In genomic region chr17:18921912-18922451, GRCh38 we compare ENCODE assay signal across 8 cellular contexts. TPM values are rescaled to one million over a fixed set of nuclear protein-coding genes. Genes with fewer than 3 reads are reported as not detected.
DNase-seq lines count a peak whose midpoint lies in the region; TF ChIP-seq lines count a peak whose summit lies in the region.

No MANE protein-coding gene starts in this region.

- H3K4me1 ChIP-seq in colonic mucosa = peaks cover 5% of the 10 kb centered on the region

- intact Hi-C loops in colonic mucosa (cut with DNase I) = no loop called here
- intact Hi-C loops in head of caudate nucleus (cut with DNase I) = no loop called here

- H3K27ac ChIP-seq in colonic mucosa = peak overlapping the region; percentile 46

- in situ Hi-C loops in Caki2 (cut with HindIII; ENCODE audit: low pct_unique_long_range_greater_than_20kb, low sequenced_read_pairs) = no loop called here
- in situ Hi-C loops in KBM-7 (cut with MboI; ENCODE audit: low pct_unique_long_range_greater_than_20kb, low sequenced_read_pairs) = no loop called here

- no peaks in the 10 kb centered on the region for H3K27me3 ChIP-seq in colonic mucosa

- TF ChIP-seq CTCF in GM20000 (IDR thresholded peaks at IDR 0.05; ENCODE audit: extremely low read depth, missing control alignments) (no peak), colonic mucosa (IDR thresholded peaks at IDR 0.05) (no peak)

- DNase-seq in Caki2 (ENCODE audit: low read depth) (peak; percentile 68), GM20000 (ENCODE audit: low spot score) (peak; percentile 64), KBM-7 (peak; percentile 44), colonic mucosa (peak; percentile 52), HuH-7.5 (ENCODE audit: low spot score) (no peak), cerebellum (ENCODE audit: low spot score) (no peak), head of caudate nucleus (no peak)
- no peak for DNase-seq in stimulated activated naive CD4-positive, alpha-beta T cell treated with Interleukin-2 at 50 U/mL for 16 hours (lab: John Stamatoyannopoulos, UW)

- H3K4me3 ChIP-seq in colonic mucosa = no peak overlapping the region

- H3K9me3 ChIP-seq in colonic mucosa = no peaks in the 10 kb centered on the region

- no peak overlapping the region for H3K9ac ChIP-seq in colonic mucosa (ENCODE audit: low read depth in 2 of 2, low read length in 2 of 2)

- H3K36me3 ChIP-seq in colonic mucosa = no peaks in the 10 kb centered on the region

RNA-seq across cellular contexts. Expression of gene SLC5A10, which starts 30.0 kb away (rescaled TPM):
- not detected in 2 replicates for total RNA-seq in Caki2 (2014; rRNA removed; shearing (Covaris generic); ENCODE audit: low replicate concordance)
- total RNA-seq in colonic mucosa (under 1 TPM in 1 of 2 donors, not detected in 1; 0.16 TPM), cerebellum (0.09 TPM)

Comparison
In these comparisons a context has a peak if more than half of its experiments do, and no peak if none do; other contexts are left out.
1. DNase-seq: peak in Caki2 (single experiment), GM20000 (single experiment), KBM-7 (single experiment) and colonic mucosa (single experiment); none in HuH-7.5 (single experiment), cerebellum (single experiment), head of caudate nucleus (0 of 42) and stimulated activated naive CD4-positive, alpha-beta T cell treated with Interleukin-2 at 50 U/mL for 16 hours (single experiment).